ENCODE assay signal across 12 cellular contexts in genomic region chr2:197909377-197909776, GRCh38.
DNase-seq lines count a peak whose midpoint lies in the region; ATAC-seq, FAIRE-seq and TF ChIP-seq lines count a peak whose summit lies in the region.
"Had no signal": no experiment of that assay in that cellular context is flagged by ENCODE, and none has a peak within 500 bp of the region (broad histone marks: within the 10 kb centered on the region; RNA-seq: fewer than 3 reads in every experiment).

No MANE protein-coding gene starts in this region.

- H3K27ac ChIP-seq in gastrocnemius medialis, result peak overlapping the region in 3 of 4 donors; percentile 6 to 49 (median 31)
- H3K27ac ChIP-seq: Peyer's patch had no signal

- no peak for TF ChIP-seq CTCF in gastrocnemius medialis (IDR thresholded peaks at IDR 0.05 in 4 of 5, conservative IDR thresholded peaks at IDR 0.05 in 1 of 5)

- in situ Hi-C loops in gastrocnemius medialis (cut with MboI; ENCODE audit: low sequenced_read_pairs in 4 of 4), result no loop called here

- peak; percentile 81 for DNase-seq in GM04504 (ENCODE audit: low read depth)
- peak; percentile 44 for DNase-seq in NCI-H226
- peak; percentile 65 for DNase-seq in fibroblast of gingiva (ENCODE audit: low read depth)
- DNase-seq in gastrocnemius medialis, result no peak
- no peak for DNase-seq in NCI-H2081 (lab: John Stamatoyannopoulos, UW)
- no peak for DNase-seq in NCI-H2171 treated with DMSO at 0.1 percent for 48 hours (lab: John Stamatoyannopoulos, UW)
- DNase-seq in RCC 7860 (ENCODE audit: low spot score), result no peak
- DNase-seq: activated CD4-positive, alpha-beta T cell treated with anti-CD3 and anti-CD28 coated beads, Interleukin-2, amount 50 U/mL, for 1 hour; heart left ventricle; NCI-H1436 treated with DMSO at 0.1 percent for 48 hours; Peyer's patch had no signal

- no peak for FAIRE-seq in RCC 7860 (lab: Jason Lieb, UNC)

- intact Hi-C loops in gastrocnemius medialis (cut with DNase I; ENCODE audit: low total_unique reads), result no loop called here

- peaks cover 18 to 33% of the 10 kb centered on the region in 2 donors for H3K4me1 ChIP-seq in gastrocnemius medialis
- H3K4me1 ChIP-seq: Peyer's patch had no signal

- H3K36me3 ChIP-seq in gastrocnemius medialis, result no peaks in the 10 kb centered on the region
- H3K36me3 ChIP-seq: heart left ventricle, Peyer's patch had no signal

- H3K9me3 ChIP-seq in gastrocnemius medialis, result no peaks in the 10 kb centered on the region
- H3K9me3 ChIP-seq: heart left ventricle, Peyer's patch had no signal

- no peaks in the 10 kb centered on the region for H3K27me3 ChIP-seq in gastrocnemius medialis
- H3K27me3 ChIP-seq: heart left ventricle, Peyer's patch had no signal

- TF ChIP-seq POLR2A in gastrocnemius medialis (IDR thresholded peaks at IDR 0.05), result no peak

- no peak overlapping the region for H3K4me3 ChIP-seq in gastrocnemius medialis
- H3K4me3 ChIP-seq: heart left ventricle, Peyer's patch had no signal

- ATAC-seq in gastrocnemius medialis, result peak; percentile 66 to 68
- ATAC-seq in HG03135 (IDR thresholded peaks at IDR 0.05; ENCODE audit: unreplicated experiment), result no peak

Comparison
In these comparisons a context has a peak if more than half of its experiments do, and no peak if none do; other contexts are left out.
1. DNase-seq: peak in GM04504 (single experiment), NCI-H226 (single experiment) and fibroblast of gingiva (single experiment); none in gastrocnemius medialis (0 of 2), NCI-H2081 (0 of 2), NCI-H2171 treated with DMSO at 0.1 percent for 48 hours (single experiment) and RCC 7860 (single experiment).